Comparison of ENCODE assay signal across 9 cellular contexts in the genomic region with DNA sequence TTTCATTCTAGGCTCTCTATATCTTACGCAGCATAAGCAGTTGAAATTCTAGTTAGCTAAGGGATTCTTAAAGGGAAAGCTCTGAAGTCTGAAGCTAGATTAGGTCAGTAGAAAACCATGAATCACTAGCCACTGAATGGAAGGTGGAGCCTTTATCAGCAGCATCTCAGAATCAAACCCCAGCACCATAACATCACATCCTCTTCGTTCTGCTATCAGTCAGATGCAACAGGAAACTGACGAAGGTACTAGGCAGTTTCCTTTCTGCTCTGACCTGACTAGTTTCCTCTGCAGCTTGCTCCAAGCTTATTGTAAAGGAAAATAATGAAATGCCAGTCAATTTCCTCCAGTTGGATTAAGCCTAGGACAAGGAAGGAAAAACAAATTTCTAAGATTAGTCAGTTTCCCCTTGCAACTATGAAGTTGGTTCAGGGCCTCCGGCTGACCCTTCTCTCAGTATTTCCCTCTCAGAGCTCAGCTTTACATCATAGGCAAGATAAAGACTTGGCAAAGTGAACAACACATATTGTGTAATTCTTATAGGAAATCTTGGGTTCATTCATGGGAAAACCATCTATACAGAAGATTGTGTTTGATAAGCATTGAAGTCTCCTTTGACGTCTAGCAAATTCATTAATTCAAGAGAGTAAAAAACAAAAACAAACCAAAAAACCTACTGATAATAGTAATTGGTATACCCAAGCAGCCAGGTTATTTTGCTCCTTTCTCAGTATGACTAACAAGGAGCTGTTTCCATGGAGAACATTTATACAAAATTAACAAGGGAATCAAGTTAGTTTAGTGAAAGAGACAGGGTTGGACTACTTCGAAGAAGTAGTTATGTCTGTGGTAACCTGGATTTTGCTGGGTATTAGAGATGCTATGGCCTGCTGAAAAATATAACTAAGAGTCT. TPM values are rescaled to one million over a fixed set of nuclear protein-coding genes. Genes with fewer than 3 reads are reported as not detected.
DNase-seq lines count a peak whose midpoint lies in the region; ATAC-seq, FAIRE-seq and TF ChIP-seq lines count a peak whose summit lies in the region.
"Had no signal": no experiment of that assay in that cellular context is flagged by ENCODE, and none has a peak within 500 bp of the region (broad histone marks: within the 10 kb centered on the region; RNA-seq: fewer than 3 reads in every experiment).

No MANE protein-coding gene starts in this region.

- CTCF ChIA-PET in K562 (lab: Yijun Ruan, JAX; ENCODE audit: low intra/inter-chr PET ratio) = no interaction called here

- H3K4me1 ChIP-seq in K562 (replicated peaks in 1 of 2; ENCODE audit: control insufficient read depth in 2 of 2, insufficient read depth in 2 of 2, low read length in 2 of 2) = peaks cover 0 to 4% of the 10 kb centered on the region in 2 experiments; a peak in 4 of 5 replicates
- H3K4me1 ChIP-seq in thymus (ENCODE audit: control insufficient read depth, insufficient read depth, low read length) = no peaks in the 10 kb centered on the region

- H3K27ac ChIP-seq in K562 (ENCODE audit: extremely low read depth, low read depth, low read length) = peak overlapping the region; percentile 63; the same call in 2 of the 3 replicates
- H3K27ac ChIP-seq in thymus (ENCODE audit: low read depth) = peak overlapping the region; percentile 86

- TF ChIP-seq EP300 in K562 (IDR thresholded peaks at IDR 0.05; ENCODE audit: low read length) = peak; percentile 84

- POLR2A ChIA-PET in K562 (lab: Yijun Ruan, JAX) = interaction anchor here (0.6 to 1.3 kb wide), 3 partner anchors 10 to 51 kb away, joined by 3 to 4 read pairs (median 3); no protein-coding TSS in a partner anchor

- no peak for TF ChIP-seq RAD21 in K562 (CRISPR knock-in tag; conservative IDR thresholded peaks at IDR 0.05 in 1 of 2, IDR thresholded peaks at IDR 0.05 in 1 of 2)

- H3K4me3 ChIP-seq in K562 (no peak overlapping the region), thymus (ENCODE audit: low read length) (no peak overlapping the region)

- no peaks in the 10 kb centered on the region for H3K9me3 ChIP-seq in K562 (replicated peaks; ENCODE audit: control insufficient read depth, insufficient read depth, low read depth, low read length)
- no peaks in the 10 kb centered on the region for H3K9me3 ChIP-seq in thymus (ENCODE audit: control insufficient read depth)

- no peaks in the 10 kb centered on the region for H3K27me3 ChIP-seq in K562 (ENCODE audit: control insufficient read depth in 2 of 2, insufficient read depth in 2 of 2, low read length in 2 of 2)
- H3K27me3 ChIP-seq in thymus (ENCODE audit: control insufficient read depth, insufficient read depth) = no peaks in the 10 kb centered on the region

- no peak overlapping the region for H3K4me2 ChIP-seq in K562 (ENCODE audit: insufficient read depth, low read length)

- in situ Hi-C loops in K562 (cut with MboI) = no loop called here

- WGBS in K562 (ENCODE audit: insufficient coverage, low coverage, missing lambda C conversion rate) = 7% methylated on average over 6 of the region's 6 CpGs
- 45% methylated on average over 6 of the region's 6 CpGs for WGBS in thymus

- H4K20me1 ChIP-seq in K562 (replicated peaks; ENCODE audit: control insufficient read depth, insufficient read depth, low read length) = no peaks in the 10 kb centered on the region

- no TSS peak for BruUV-seq in K562 (replicated peaks; lab: Mats Ljungman, UMichigan)

- intact Hi-C loops in K562 (cut with micrococcal nuclease) = no loop called here

- TF ChIP-seq POLR2A in K562 (conservative IDR thresholded peaks at IDR 0.05) = 0 out of 2 replicates have a peak, but pooled peaks have one; percentile 30

- DNase-seq in NOMO-1 treated with DMSO at 0.1 percent for 48 hours (lab: John Stamatoyannopoulos, UW; ENCODE audit: unreplicated experiment) (peak; percentile 27), NOMO-1 treated with dmso at 0.1 percent for 144 hours (lab: John Stamatoyannopoulos, UW; ENCODE audit: unreplicated experiment) (no peak), SW 1271 (lab: John Stamatoyannopoulos, UW) (peak; percentile 94 to 97), K562 (ENCODE audit: extremely low read depth in 1 of 4, low spot score in 3 of 4) (peak; percentile 23 to 75 (median 38)), lung microvascular endothelial cell (ENCODE audit: low read depth in 2 of 2) (peak; percentile 98 to 100), NCI-H1092 (lab: John Stamatoyannopoulos, UW) (no peak)

- TF ChIP-seq CTCF in K562 (IDR thresholded peaks at IDR 0.05 in 2 of 3, conservative IDR thresholded peaks at IDR 0.05 in 1 of 3; ENCODE audit: insufficient read depth in 2 of 3, low read depth in 1 of 3, low read length in 3 of 3) = no peak

- no peaks in the 10 kb centered on the region for H3K9me1 ChIP-seq in K562 (ENCODE audit: control insufficient read depth, insufficient read depth, low read length)

- no peaks in the 10 kb centered on the region for H3K36me3 ChIP-seq in K562 (ENCODE audit: control insufficient read depth, insufficient read depth, low read length)
- no peaks in the 10 kb centered on the region for H3K36me3 ChIP-seq in thymus (ENCODE audit: control insufficient read depth, insufficient read depth)

- peak; percentile 82 for FAIRE-seq in K562 (lab: Jason Lieb, UNC)
- FAIRE-seq: A204.1 had no signal

- no peaks in the 10 kb centered on the region for H3K79me2 ChIP-seq in K562 (ENCODE audit: control insufficient read depth, insufficient read depth, low read length)

- peak overlapping the region; percentile 23; the same call in 1 of the 2 replicates for H2AFZ ChIP-seq in K562 (ENCODE audit: low read depth, low read length)

- ATAC-seq in HG03045 (IDR thresholded peaks at IDR 0.05; ENCODE audit: unreplicated experiment) = peak; percentile 76
- peak; percentile 95 for ATAC-seq in K562

- no peak overlapping the region for H3K9ac ChIP-seq in K562 (ENCODE audit: insufficient read depth in 1 of 2, low read depth in 2 of 2, low read length in 2 of 2)

TF ChIP-seq in K562, 482 proteins besides CTCF, POLR2A, EP300 and RAD21 (continues in another document):
- TF ChIP-seq ETV1 (tag; conservative IDR thresholded peaks at IDR 0.05; ENCODE audit: low read depth) (peak; percentile 87), EZH2 (IDR thresholded peaks at IDR 0.05; ENCODE audit: borderline replicate concordance, low read depth, low read length) (no peak)
- TF ChIP-seq, protein P1, sequence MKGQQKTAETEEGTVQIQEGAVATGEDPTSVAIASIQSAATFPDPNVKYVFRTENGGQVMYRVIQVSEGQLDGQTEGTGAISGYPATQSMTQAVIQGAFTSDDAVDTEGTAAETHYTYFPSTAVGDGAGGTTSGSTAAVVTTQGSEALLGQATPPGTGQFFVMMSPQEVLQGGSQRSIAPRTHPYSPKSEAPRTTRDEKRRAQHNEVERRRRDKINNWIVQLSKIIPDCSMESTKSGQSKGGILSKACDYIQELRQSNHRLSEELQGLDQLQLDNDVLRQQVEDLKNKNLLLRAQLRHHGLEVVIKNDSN (CRISPR knock-in tag; IDR thresholded peaks at IDR 0.05) = no peak

RNA-seq across cellular contexts. Expression of a gene that starts 43.4 kb away (rescaled TPM):
- total RNA-seq in K562 (2011; cell fraction: chromatin; rRNA removed; ENCODE audit: low replicate concordance) = not detected in 2 replicates
- not detected in 2 replicates for total RNA-seq in K562 (2011; cell fraction: nucleolus; rRNA removed)
- total RNA-seq in K562 (2011; cell fraction: nucleoplasm; rRNA removed) = not detected in 2 replicates
- 0.23 TPM in 1 of 2 replicates, not detected in the other for total RNA-seq in K562 (2014; rRNA removed)
- 0.15 TPM in 1 of 2 replicates, not detected in the other for total RNA-seq in K562 (2014; rRNA removed; fragmentation: Illumina TruSeq; extraction: Trizol)
- 0.07 TPM in 1 of 2 replicates, not detected in the other for total RNA-seq in K562 (2015; rRNA removed; fragmentation: Illumina TruSeq; extraction: Trizol)
- total RNA-seq in K562 (2021) = 0.09 and 0.11 TPM in 2 replicates
- polyA plus RNA-seq in K562 (2011; rRNA removed) = not detected in 2 replicates
- polyA plus RNA-seq in K562 (2011; cell fraction: cytosol; rRNA removed) = 0.06 TPM in 1 of 2 replicates, not detected in the other
- polyA plus RNA-seq in K562 (2011; cell fraction: nucleus; rRNA removed) = 0.09 TPM in 1 of 2 replicates, not detected in the other
- 0.05 and 0.12 TPM in 2 replicates for polyA plus RNA-seq in K562 (2012)
- 0.18 TPM in 1 of 2 replicates, not detected in the other for polyA plus RNA-seq in K562 (2014; fragmentation: Illumina TruSeq; extraction: Trizol)
- under 1 TPM; 0.03 to 0.08 TPM for polyA plus RNA-seq in K562 (2014; fragmentation: Nextera tagmentation; extraction: Ambion mirVana)
- not detected in 2 replicates for polyA plus RNA-seq in K562 (2014; rRNA removed)
- 0.07 TPM in 1 of 2 replicates, not detected in the other for polyA minus RNA-seq in K562 (2011; rRNA and poly(A)+ RNA removed)
- polyA minus RNA-seq in K562 (2011; cell fraction: cytosol; rRNA and poly(A)+ RNA removed) = not detected in 2 replicates
- polyA minus RNA-seq in K562 (2011; cell fraction: nucleus; rRNA and poly(A)+ RNA removed) = 0.13 TPM in 1 of 2 replicates, not detected in the other
- total RNA-seq in lung microvascular endothelial cell = 7.8 and 9.7 TPM in 2 replicates
- 0.39 TPM for polyA plus RNA-seq in thymus

RNA-seq across cellular contexts. Expression of a gene that starts 45.8 kb away (rescaled TPM):
- 65.9 and 172 TPM in 2 replicates for total RNA-seq in K562 (2011; cell fraction: chromatin; rRNA removed; ENCODE audit: low replicate concordance)
- total RNA-seq in K562 (2011; cell fraction: nucleolus; rRNA removed) = 32.7 and 54.6 TPM in 2 replicates
- 69.6 and 109 TPM in 2 replicates for total RNA-seq in K562 (2011; cell fraction: nucleoplasm; rRNA removed)
- total RNA-seq in K562 (2014; rRNA removed) (16.8 and 17.5 TPM in 2 replicates), K562 (2014; rRNA removed; fragmentation: Illumina TruSeq; extraction: Trizol) (33.0 and 40.7 TPM in 2 replicates), K562 (2015; rRNA removed; fragmentation: Illumina TruSeq; extraction: Trizol) (32.5 and 39.3 TPM in 2 replicates), K562 (2021) (21.1 and 24.6 TPM in 2 replicates), lung microvascular endothelial cell (94.1 and 127 TPM in 2 replicates)
- polyA plus RNA-seq in K562 (2011; rRNA removed) (18.6 and 21.6 TPM in 2 replicates), K562 (2014; fragmentation: Illumina TruSeq; extraction: Trizol) (27.8 and 35.1 TPM in 2 replicates), K562 (2014; fragmentation: Nextera tagmentation; extraction: Ambion mirVana) (1 to 10 TPM; 4.8 to 5.4 TPM), K562 (2014; rRNA removed) (12.9 and 13.9 TPM in 2 replicates), thymus (32.9 TPM)
- polyA plus RNA-seq in K562 (2011; cell fraction: cytosol; rRNA removed) = 5.4 and 12.0 TPM in 2 replicates
- 18.3 and 30.3 TPM in 2 replicates for polyA plus RNA-seq in K562 (2011; cell fraction: nucleus; rRNA removed)
- polyA plus RNA-seq in K562 (2012) = 13.1 and 14.2 TPM in 2 replicates
- 80.0 and 84.5 TPM in 2 replicates for polyA minus RNA-seq in K562 (2011; rRNA and poly(A)+ RNA removed)
- polyA minus RNA-seq in K562 (2011; cell fraction: cytosol; rRNA and poly(A)+ RNA removed) = 20.4 and 29.0 TPM in 2 replicates
- 45.0 and 95.5 TPM in 2 replicates for polyA minus RNA-seq in K562 (2011; cell fraction: nucleus; rRNA and poly(A)+ RNA removed)

Comparison
In these comparisons a context has a peak if more than half of its experiments do, and no peak if none do; other contexts are left out.
1. DNase-seq: peak in NOMO-1 treated with DMSO at 0.1 percent for 48 hours (single experiment), SW 1271 (2 of 2), K562 (4 of 4) and lung microvascular endothelial cell (2 of 2); none in NOMO-1 treated with dmso at 0.1 percent for 144 hours (single experiment) and NCI-H1092 (single experiment).